Comparison of ENCODE assay signal across 8 cellular contexts in the genomic region with DNA sequence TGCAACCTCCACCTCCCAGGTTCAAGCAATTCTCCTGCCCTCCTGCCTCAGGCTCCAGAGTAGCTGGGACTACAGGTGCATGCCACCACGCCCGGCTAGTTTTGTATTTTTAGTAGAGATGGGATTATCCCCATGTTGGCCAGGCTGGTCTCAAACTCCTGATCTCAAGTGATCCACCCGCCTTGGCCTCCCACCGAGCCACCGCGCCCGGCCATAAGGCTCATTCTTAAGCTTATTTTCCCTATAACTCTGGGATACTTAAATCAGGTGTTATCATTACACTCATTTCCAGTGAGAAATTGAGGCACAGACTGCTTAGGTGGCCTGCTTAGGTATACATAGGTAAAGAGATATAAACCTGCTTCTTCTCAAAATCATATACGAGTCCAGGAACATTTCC.
"Had no signal": no experiment of that assay in that cellular context is flagged by ENCODE, and none has a peak within 500 bp of the region (broad histone marks: within the 10 kb centered on the region; RNA-seq: fewer than 3 reads in every experiment).

No MANE protein-coding gene starts in this region.

- H3K27ac ChIP-seq: HL-60, KMS-11 had no signal

- FAIRE-seq: HepG2, HTR-8/SVneo, K562 had no signal

- H3K4me3 ChIP-seq: K562 had no signal

- DNase-seq: IMR-90, KBM-7, KG1 had no signal
